Comparison of ENCODE assay signal across 16 cellular contexts in genomic region chr2:111522231-111522768, GRCh38.
A peak's percentile ranks its signal among the peaks of the same experiment; 100 is the strongest.
DNase-seq lines count a peak whose midpoint lies in the region; ATAC-seq and TF ChIP-seq lines count a peak whose summit lies in the region.
"Had no signal": no experiment of that assay in that cellular context is flagged by ENCODE, and none has a peak within 500 bp of the region (broad histone marks: within the 10 kb centered on the region; RNA-seq: fewer than 3 reads in every experiment).

No MANE protein-coding gene starts in this region.

- no peaks in the 10 kb centered on the region for H3K9me3 ChIP-seq in gastroesophageal sphincter
- H3K9me3 ChIP-seq: BLaER1 treated with 17β-estradiol and CSF1 and Interleukin-3, amounts not matched to agents 10 nM and 100 nM; HAP-1; tibial artery had no signal

- peaks cover 34% of the 10 kb centered on the region for H3K4me1 Mint-ChIP-seq in osteocyte (ENCODE audit: unreplicated experiment)

- H3K4me3 Mint-ChIP-seq in osteocyte (ENCODE audit: unreplicated experiment): no peak overlapping the region
- H3K4me3 Mint-ChIP-seq: activated CD4-positive, alpha-beta memory T cell treated with anti-CD3 and anti-CD28 coated beads, Interleukin-2, amount 10 ng/mL, durations not matched to agents 7 days and 5 days; neural progenitor cell had no signal

- H3K9me3 Mint-ChIP-seq in osteocyte (ENCODE audit: unreplicated experiment): no peaks in the 10 kb centered on the region
- H3K9me3 Mint-ChIP-seq: activated CD4-positive, alpha-beta memory T cell treated with anti-CD3 and anti-CD28 coated beads, Interleukin-2, amount 10 ng/mL, durations not matched to agents 7 days and 5 days; neural progenitor cell had no signal

- no peak overlapping the region for H3K27ac ChIP-seq in gastroesophageal sphincter
- H3K27ac ChIP-seq: BLaER1 treated with 17β-estradiol and CSF1 and Interleukin-3, amounts not matched to agents 10 nM and 100 nM; neural progenitor cell had no signal

- ATAC-seq in gastroesophageal sphincter: peak; percentile 86
- no peak for ATAC-seq in HG03039 (IDR thresholded peaks at IDR 0.05; ENCODE audit: unreplicated experiment)

- H3K27me3 ChIP-seq in gastroesophageal sphincter: peaks cover 8% of the 10 kb centered on the region
- H3K27me3 ChIP-seq: BLaER1 treated with 17β-estradiol and CSF1 and Interleukin-3, amounts not matched to agents 10 nM and 100 nM; neural progenitor cell; tibial artery had no signal

- TF ChIP-seq POLR2A in gastroesophageal sphincter (IDR thresholded peaks at IDR 0.05): no peak

- no peak for TF ChIP-seq EP300 in gastroesophageal sphincter (IDR thresholded peaks at IDR 0.05)

- no peak for TF ChIP-seq CTCF in gastroesophageal sphincter (IDR thresholded peaks at IDR 0.05)
- TF ChIP-seq CTCF in osteocyte (IDR thresholded peaks at IDR 0.05): no peak

- peak overlapping the region; percentile 68 for H3K27ac Mint-ChIP-seq in osteocyte (ENCODE audit: unreplicated experiment)
- H3K27ac Mint-ChIP-seq: activated CD4-positive, alpha-beta memory T cell treated with anti-CD3 and anti-CD28 coated beads, Interleukin-2, amount 10 ng/mL, durations not matched to agents 7 days and 5 days; neural progenitor cell had no signal

- H3K27me3 Mint-ChIP-seq in osteocyte (ENCODE audit: unreplicated experiment): no peaks in the 10 kb centered on the region

- DNase-seq in EH (ENCODE audit: low read depth) (peak; percentile 50), amniotic epithelial cell (ENCODE audit: low read depth) (peak; percentile 91), osteocyte (ENCODE audit: extremely low spot score, unreplicated experiment) (no peak), KG1 (lab: John Stamatoyannopoulos, UW) (no peak), SHP77 (lab: John Stamatoyannopoulos, UW) (no peak)
- no peak for DNase-seq in activated naive CD4-positive, alpha-beta T cell treated with Interleukin-2 at 50 U/mL for 16 hours
- DNase-seq: activated CD4-positive, alpha-beta memory T cell treated with anti-CD3 and anti-CD28 coated beads, Interleukin-2, amount 10 ng/mL, durations not matched to agents 7 days and 5 days; activated T-cell treated with anti-CD3 and anti-CD28 coated beads, Interleukin-2, amount 50 U/mL, for 48 hours; cerebellar nuclear complex; DMS 273 treated with DMSO at 0.1 percent for 48 hours; tibial artery had no signal

- H3K36me3 ChIP-seq in gastroesophageal sphincter: no peaks in the 10 kb centered on the region
- H3K36me3 ChIP-seq: BLaER1 treated with 17β-estradiol and CSF1 and Interleukin-3, amounts not matched to agents 10 nM and 100 nM; HAP-1; neural progenitor cell; tibial artery had no signal

- H3K36me3 Mint-ChIP-seq in osteocyte (ENCODE audit: unreplicated experiment): no peaks in the 10 kb centered on the region
- H3K36me3 Mint-ChIP-seq: neural progenitor cell had no signal

- H3K4me1 ChIP-seq in gastroesophageal sphincter: peaks cover 0 to 8% (median 0%) of the 10 kb centered on the region in 3 donors
- H3K4me1 ChIP-seq: HAP-1, neural progenitor cell had no signal

- 41 to 60% methylated on average over 1 to 3 of the region's 5 CpGs for WGBS in gastroesophageal sphincter (ENCODE audit: low coverage in 1 of 2), 2 donors

- no peak overlapping the region for H3K4me3 ChIP-seq in gastroesophageal sphincter
- H3K4me3 ChIP-seq: BLaER1 treated with 17β-estradiol and CSF1 and Interleukin-3, amounts not matched to agents 10 nM and 100 nM; HAP-1; neural progenitor cell had no signal

Comparison
In these comparisons a context has a peak if more than half of its experiments do, and no peak if none do; other contexts are left out.
1. DNase-seq: peak in EH (single experiment) and amniotic epithelial cell (single experiment); none in osteocyte (single experiment), KG1 (single experiment), SHP77 (0 of 2) and activated naive CD4-positive, alpha-beta T cell treated with Interleukin-2 at 50 U/mL for 16 hours (single experiment).